ENCODE assay signal across 9 cellular contexts in the genomic region with DNA sequence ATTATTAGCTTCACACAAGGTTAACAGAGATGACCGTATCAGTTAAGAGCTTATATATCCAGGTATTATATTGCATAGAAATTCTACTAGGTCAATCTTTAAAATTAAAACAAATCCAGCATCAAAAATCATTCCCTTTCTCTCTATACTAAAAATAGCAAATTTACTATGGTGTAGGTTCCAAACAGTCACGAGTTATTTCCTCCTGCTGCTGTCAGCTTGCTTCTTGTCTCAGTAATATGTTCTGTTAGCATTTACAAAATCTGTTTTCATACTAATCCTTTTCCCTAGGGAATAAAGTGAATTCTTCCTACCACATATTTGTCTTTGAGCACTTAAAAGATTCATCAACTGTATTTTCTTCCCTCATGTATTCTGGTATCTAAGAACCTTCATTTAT. TPM values are rescaled to one million over a fixed set of nuclear protein-coding genes. Genes with fewer than 3 reads are reported as not detected.
DNase-seq lines count a peak whose midpoint lies in the region; ATAC-seq, FAIRE-seq and TF ChIP-seq lines count a peak whose summit lies in the region.
"Had no signal": no experiment of that assay in that cellular context is flagged by ENCODE, and none has a peak within 500 bp of the region (broad histone marks: within the 10 kb centered on the region; RNA-seq: fewer than 3 reads in every experiment).

No MANE protein-coding gene starts in this region.

- peak overlapping the region; percentile 83 for H3K27ac Mint-ChIP-seq in activated CD8-positive, alpha-beta memory T cell treated with anti-CD3 and anti-CD28 coated beads, Interleukin-2, amount 10 ng/mL, durations not matched to agents 7 days and 5 days
- peak overlapping the region; percentile 73 for H3K27ac Mint-ChIP-seq in activated naive CD8-positive, alpha-beta T cell treated with anti-CD3 and anti-CD28 coated beads for 36 hours
- peak overlapping the region; percentile 78 to 98 (median 90) for H3K27ac Mint-ChIP-seq in immature natural killer cell

- peak overlapping the region; percentile 98 to 99 for H3K27ac ChIP-seq in testis

- peak overlapping the region in 1 of 2 donors; percentile 97 for H3K4me3 ChIP-seq in testis

- H3K4me3 Mint-ChIP-seq in activated CD8-positive, alpha-beta memory T cell treated with anti-CD3 and anti-CD28 coated beads, Interleukin-2, amount 10 ng/mL, durations not matched to agents 7 days and 5 days = peak overlapping the region; percentile 89
- peak overlapping the region; percentile 84 for H3K4me3 Mint-ChIP-seq in activated naive CD8-positive, alpha-beta T cell treated with anti-CD3 and anti-CD28 coated beads for 36 hours
- peak overlapping the region; percentile 87 to 94 (median 91) for H3K4me3 Mint-ChIP-seq in immature natural killer cell

- H3K36me3 Mint-ChIP-seq in activated CD8-positive, alpha-beta memory T cell treated with anti-CD3 and anti-CD28 coated beads, Interleukin-2, amount 10 ng/mL, durations not matched to agents 7 days and 5 days = peaks cover 38% of the 10 kb centered on the region
- peaks cover 32% of the 10 kb centered on the region for H3K36me3 Mint-ChIP-seq in activated naive CD8-positive, alpha-beta T cell treated with anti-CD3 and anti-CD28 coated beads for 36 hours
- peaks cover 0 to 4% (median 3%) of the 10 kb centered on the region in 3 donors for H3K36me3 Mint-ChIP-seq in immature natural killer cell

- CTCF ChIA-PET in activated CD8-positive, alpha-beta memory T cell treated with anti-CD3 and anti-CD28 coated beads, Interleukin-2, amount 10 ng/mL, durations not matched to agents 7 days and 5 days (lab: Charles Lee) = interaction anchor here (0.7 to 5.9 kb wide), 7 partner anchors 14 to 318 kb away, joined by 3 to 34 read pairs (median 4); a partner anchor contains a TSS

- no peak for DNase-seq in activated CD8-positive, alpha-beta memory T cell treated with anti-CD3 and anti-CD28 coated beads, Interleukin-2, amount 10 ng/mL, durations not matched to agents 7 days and 5 days
- DNase-seq in activated CD8-positive, alpha-beta memory T cell treated with anti-CD3 and anti-CD28 coated beads for 24 hours = no peak
- DNase-seq in activated naive CD8-positive, alpha-beta T cell treated with anti-CD3 and anti-CD28 coated beads for 36 hours = no peak
- no peak for DNase-seq in immature natural killer cell
- no peak for DNase-seq in testis
- no peak for DNase-seq in frontal cortex (ENCODE audit: low spot score in 2 of 2)
- DNase-seq: T-helper 9 cell had no signal

- no peak for ATAC-seq in activated CD8-positive, alpha-beta memory T cell treated with anti-CD3 and anti-CD28 coated beads, Interleukin-2, amount 10 ng/mL, durations not matched to agents 7 days and 5 days
- no peak for ATAC-seq in HG03442 (IDR thresholded peaks at IDR 0.05; ENCODE audit: unreplicated experiment)
- no peak for ATAC-seq in HG03460 (IDR thresholded peaks at IDR 0.05; ENCODE audit: unreplicated experiment)

- no peaks in the 10 kb centered on the region for H3K9me3 ChIP-seq in testis

- no peak for FAIRE-seq in frontal cortex (lab: Jason Lieb, UNC)

- no peaks in the 10 kb centered on the region for H3K27me3 ChIP-seq in testis

- H3K36me3 ChIP-seq in testis (ENCODE audit: low read depth, missing control alignments) = no peaks in the 10 kb centered on the region

- H3K27me3 Mint-ChIP-seq in activated CD8-positive, alpha-beta memory T cell treated with anti-CD3 and anti-CD28 coated beads, Interleukin-2, amount 10 ng/mL, durations not matched to agents 7 days and 5 days = no peaks in the 10 kb centered on the region
- no peaks in the 10 kb centered on the region for H3K27me3 Mint-ChIP-seq in activated naive CD8-positive, alpha-beta T cell treated with anti-CD3 and anti-CD28 coated beads for 36 hours
- peaks cover 11 to 16% (median 15%) of the 10 kb centered on the region in 3 donors for H3K27me3 Mint-ChIP-seq in immature natural killer cell (ENCODE audit: low read depth in 3 of 3)

- no peak for TF ChIP-seq POLR2A in testis (IDR thresholded peaks at IDR 0.05)

- peaks cover 31% of the 10 kb centered on the region for H3K4me1 ChIP-seq in testis

- no peaks in the 10 kb centered on the region for H3K9me3 Mint-ChIP-seq in activated CD8-positive, alpha-beta memory T cell treated with anti-CD3 and anti-CD28 coated beads, Interleukin-2, amount 10 ng/mL, durations not matched to agents 7 days and 5 days (ENCODE audit: low read depth)
- no peaks in the 10 kb centered on the region for H3K9me3 Mint-ChIP-seq in activated naive CD8-positive, alpha-beta T cell treated with anti-CD3 and anti-CD28 coated beads for 36 hours
- H3K9me3 Mint-ChIP-seq in immature natural killer cell = no peaks in the 10 kb centered on the region

- peaks cover 61% of the 10 kb centered on the region for H3K4me1 Mint-ChIP-seq in activated CD8-positive, alpha-beta memory T cell treated with anti-CD3 and anti-CD28 coated beads, Interleukin-2, amount 10 ng/mL, durations not matched to agents 7 days and 5 days
- peaks cover 49% of the 10 kb centered on the region for H3K4me1 Mint-ChIP-seq in activated naive CD8-positive, alpha-beta T cell treated with anti-CD3 and anti-CD28 coated beads for 36 hours
- H3K4me1 Mint-ChIP-seq in immature natural killer cell = peaks cover 66 to 82% of the 10 kb centered on the region in 2 donors

- 12 to 16% methylated on average over 2 of the region's 2 CpGs for WGBS in testis, 2 donors

- intact Hi-C loops in testis (cut with DNase I; ENCODE audit: low total_unique reads) = no loop called here

- no peak for TF ChIP-seq CTCF in testis (IDR thresholded peaks at IDR 0.05)

RNA-seq across cellular contexts. Expression of a gene that starts 2.5 kb away (rescaled TPM):
- total RNA-seq in activated CD8-positive, alpha-beta memory T cell treated with anti-CD3 and anti-CD28 coated beads, Interleukin-2, amount 10 ng/mL, durations not matched to agents 7 days and 5 days = 10 to 100 TPM; 79.0 to 84.2 TPM
- total RNA-seq in activated naive CD8-positive, alpha-beta T cell treated with anti-CD3 and anti-CD28 coated beads for 36 hours = 10 to 100 TPM; 61.4 to 62.3 TPM
- 1 to 10 TPM in 2 of 3 donors, under 1 TPM in 1; 0.36 to 6.5 (median 3.6) TPM for polyA plus RNA-seq in immature natural killer cell
- 100 to 1,000 TPM in 1 of 2 donors, 10 to 100 TPM in 1; 86.1 to 104 TPM for total RNA-seq in testis
- 105 TPM for polyA plus RNA-seq in testis (ENCODE audit: insufficient read depth, low read depth, low replicate concordance)
- total RNA-seq in frontal cortex = 58.7 TPM
